ENCODE assay signal across 15 cellular contexts in genomic region chr2:180314086-180314485, GRCh38.
"Had no signal": no experiment of that assay in that cellular context is flagged by ENCODE, and none has a peak within 500 bp of the region (broad histone marks: within the 10 kb centered on the region; RNA-seq: fewer than 3 reads in every experiment).

No MANE protein-coding gene starts in this region.

- H3K27ac ChIP-seq: body of pancreas, hepatocyte, ovary, right lobe of liver, suprapubic skin had no signal

- H3K4me3 ChIP-seq: body of pancreas, hepatocyte, ovary, right lobe of liver, smooth muscle cell, suprapubic skin had no signal

- DNase-seq: activated CD4-positive, alpha-beta T cell treated with anti-CD3 and anti-CD28 coated beads, Interleukin-2, amount 50 U/mL, for 1 hour; activated naive CD4-positive, alpha-beta T cell treated with anti-CD3 and anti-CD28 coated beads, Interleukin-2, amount 10 ng/mL, durations not matched to agents 7 days and 5 days; amniotic stem cell; body of pancreas; cortex of kidney; effector CD8-positive, alpha-beta T cell; naive B cell; ovary; right lobe of liver; stimulated activated naive CD8-positive, alpha-beta T cell treated with anti-CD3 and anti-CD28 coated beads, Interleukin-15, Interleukin-2, amounts not matched to agents 100 U/mL and 50 U/mL, for 24 hours; SW 1271; trophoblast cell had no signal
